In the genomic region with DNA sequence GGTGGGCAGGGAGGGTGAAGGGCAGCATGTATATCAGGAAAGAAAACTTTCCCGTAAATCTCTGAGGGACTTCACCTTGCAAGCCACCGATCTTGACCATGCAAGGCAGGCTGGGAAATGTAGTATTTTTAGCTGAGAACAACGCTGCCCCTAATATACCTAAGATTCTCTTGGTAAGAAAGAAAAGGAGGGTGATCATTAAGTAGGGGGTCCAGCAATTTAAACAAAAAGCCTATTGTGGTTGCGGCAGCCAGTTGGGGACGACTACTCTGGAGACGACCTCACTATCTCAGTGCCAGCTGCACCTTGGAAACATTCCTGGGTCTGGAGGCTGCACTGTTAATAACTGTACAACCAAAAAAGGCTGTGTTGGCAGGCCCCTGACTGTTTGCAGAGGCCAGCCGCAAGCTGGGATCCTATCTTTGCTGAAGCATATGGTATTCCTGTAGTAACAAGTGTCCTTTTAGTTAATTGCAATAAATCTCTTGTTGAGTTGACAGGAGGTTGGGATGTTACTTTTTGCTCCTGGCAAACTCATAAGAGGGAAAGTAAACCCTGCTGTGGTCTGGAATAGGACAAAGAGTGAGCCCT, we compare ENCODE assay signal across 12 cellular contexts. TPM values are rescaled to one million over a fixed set of nuclear protein-coding genes. Genes with fewer than 3 reads are reported as not detected.
DNase-seq lines count a peak whose midpoint lies in the region; ATAC-seq and TF ChIP-seq lines count a peak whose summit lies in the region.
"Had no signal": no experiment of that assay in that cellular context is flagged by ENCODE, and none has a peak within 500 bp of the region (broad histone marks: within the 10 kb centered on the region; RNA-seq: fewer than 3 reads in every experiment).

No MANE protein-coding gene starts in this region.

- no peaks in the 10 kb centered on the region for H3K9me2 ChIP-seq in OCI-LY7 (ENCODE audit: insufficient read depth, low read length)

- no peaks in the 10 kb centered on the region for H3K9me3 ChIP-seq in SJCRH30 (replicated peaks)
- no peaks in the 10 kb centered on the region for H3K9me3 ChIP-seq in smooth muscle cell (replicated peaks; ENCODE audit: low read depth)
- no peaks in the 10 kb centered on the region for H3K9me3 ChIP-seq in OCI-LY7 (ENCODE audit: low read length)

- no peaks in the 10 kb centered on the region for H4K20me1 ChIP-seq in smooth muscle cell (ENCODE audit: low read depth)
- H4K20me1 ChIP-seq in OCI-LY7 (ENCODE audit: insufficient read depth, low read length), result peaks cover 3% of the 10 kb centered on the region

- 31% methylated on average over 7 of the region's 7 CpGs for WGBS in smooth muscle cell (ENCODE audit: low lambda C conversion rate)

- H3K79me2 ChIP-seq in smooth muscle cell (ENCODE audit: low read depth), result no peaks in the 10 kb centered on the region
- no peaks in the 10 kb centered on the region for H3K79me2 ChIP-seq in OCI-LY7 (ENCODE audit: insufficient read depth, low read depth, low read length)

- H2AFZ ChIP-seq in smooth muscle cell (ENCODE audit: low read depth) (peak overlapping the region; percentile 39), OCI-LY7 (ENCODE audit: low read length) (no peak overlapping the region)

- H3K9ac ChIP-seq in smooth muscle cell (ENCODE audit: low read depth), result no peak overlapping the region

- H3K27me3 ChIP-seq in SJCRH30 (no peaks in the 10 kb centered on the region), smooth muscle cell (ENCODE audit: low read depth) (no peaks in the 10 kb centered on the region)
- H3K27me3 ChIP-seq: brain microvascular endothelial cell had no signal

- H3K27ac ChIP-seq in SJCRH30 (no peak overlapping the region; the same call in 1 of the 2 replicates), smooth muscle cell (ENCODE audit: low read depth) (no peak overlapping the region), OCI-LY7 (ENCODE audit: low read depth, low read length, poor library complexity, severe bottlenecking) (no peak overlapping the region)
- H3K27ac ChIP-seq: 22Rv1, brain microvascular endothelial cell had no signal

- no peak for TF ChIP-seq CTCF in smooth muscle cell (IDR thresholded peaks at IDR 0.05; ENCODE audit: borderline replicate concordance, insufficient read depth, poor library complexity, severe bottlenecking)
- no peak for TF ChIP-seq CTCF in OCI-LY7 (conservative IDR thresholded peaks at IDR 0.05; ENCODE audit: low read length)

- H3K4me1 ChIP-seq in SJCRH30 (peaks cover 25% of the 10 kb centered on the region), smooth muscle cell (ENCODE audit: low read depth) (peaks cover 13% of the 10 kb centered on the region), OCI-LY7 (ENCODE audit: insufficient read depth, low read length, poor library complexity, severe bottlenecking) (no peaks in the 10 kb centered on the region)

- CTCF ChIA-PET in OCI-LY7 (lab: Charles Lee; ENCODE audit: unreplicated experiment), result no interaction called here

- H3K4me3 ChIP-seq in SJCRH30 (peak overlapping the region; percentile 29), smooth muscle cell (peak overlapping the region; percentile 21), OCI-LY7 (ENCODE audit: low read depth, low read length, poor library complexity, severe bottlenecking) (no peak overlapping the region)

- intact Hi-C loops in OCI-LY7 (cut with micrococcal nuclease; ENCODE audit: unreplicated experiment), result loop anchor here (10.0 kb wide), 1 partner anchor 423 kb away; no protein-coding TSS in a partner anchor

- no peak for ATAC-seq in HG03571 (IDR thresholded peaks at IDR 0.05; ENCODE audit: unreplicated experiment)
- ATAC-seq: activated CD4-positive, CD25-positive, alpha-beta regulatory T cell treated with anti-CD3 and anti-CD28 coated beads, Interleukin-2, amount 50 U/mL, for 24 hours had no signal

- BruUV-seq in OCI-LY7 (replicated peaks; lab: Mats Ljungman, UMichigan), result no TSS peak

- peak overlapping the region; percentile 66 for H3K4me2 ChIP-seq in smooth muscle cell
- H3K4me2 ChIP-seq in OCI-LY7 (ENCODE audit: low read length), result no peak overlapping the region

- H3K36me3 ChIP-seq in SJCRH30 (no peaks in the 10 kb centered on the region), smooth muscle cell (ENCODE audit: low read depth) (no peaks in the 10 kb centered on the region), OCI-LY7 (ENCODE audit: insufficient read depth, low read length) (no peaks in the 10 kb centered on the region)
- H3K36me3 ChIP-seq: brain microvascular endothelial cell had no signal

- H3F3A ChIP-seq in smooth muscle cell (ENCODE audit: low read depth), result peaks cover 14% of the 10 kb centered on the region

- POLR2A ChIA-PET in OCI-LY7 (lab: Charles Lee), result interaction anchor here (1.8 kb wide), 1 partner anchor 22 kb away, joined by 6 read pairs; no protein-coding TSS in a partner anchor

- peak; percentile 46 for DNase-seq in DMS153 (lab: John Stamatoyannopoulos, UW)
- no peak for DNase-seq in DMS153 treated with DMSO at 0.1 percent for 48 hours (lab: John Stamatoyannopoulos, UW; ENCODE audit: unreplicated experiment)
- DNase-seq in SJCRH30, result peak; percentile 79 to 84
- peak; percentile 79 for DNase-seq in islet precursor cell
- no peak for DNase-seq in smooth muscle cell (lab: John Stamatoyannopoulos, UW; ENCODE audit: unreplicated experiment)
- DNase-seq in OCI-LY7 (ENCODE audit: low spot score), result no peak
- DNase-seq in T-helper 2 cell, result no peak
- DNase-seq: brain microvascular endothelial cell; stimulated activated CD4-positive, alpha-beta T cell treated with anti-CD3 and anti-CD28 coated beads, Interleukin-4, amount 100 ng/mL, for 1 hour had no signal

RNA-seq across cellular contexts. Expression of a gene that starts 6.4 kb away (rescaled TPM):
- 2.0 and 2.1 TPM in 2 replicates for total RNA-seq in SJCRH30 (2014; rRNA removed; shearing (Covaris generic))
- total RNA-seq in smooth muscle cell, result 0.99 and 2.4 TPM in 2 replicates
- polyA plus RNA-seq in smooth muscle cell, result 0.77 and 1.8 TPM in 2 replicates
- total RNA-seq in OCI-LY7 (2014; rRNA removed; shearing (Covaris generic)), result 12.2 and 22.5 TPM in 2 replicates
- total RNA-seq in OCI-LY7 (2022), result 25.8 and 29.5 TPM in 2 replicates

RNA-seq across cellular contexts. Expression of a gene that starts 21.3 kb away (rescaled TPM):
- total RNA-seq in SJCRH30 (2014; rRNA removed; shearing (Covaris generic)), result 86.8 and 98.2 TPM in 2 replicates
- total RNA-seq in smooth muscle cell, result 82.8 and 95.6 TPM in 2 replicates
- 61.8 and 63.3 TPM in 2 replicates for polyA plus RNA-seq in smooth muscle cell
- 39.8 and 45.1 TPM in 2 replicates for total RNA-seq in OCI-LY7 (2014; rRNA removed; shearing (Covaris generic))
- 50.4 and 59.1 TPM in 2 replicates for total RNA-seq in OCI-LY7 (2022)

Comparison
In these comparisons a context has a peak if more than half of its experiments do, and no peak if none do; other contexts are left out.
1. DNase-seq: peak in DMS153 (single experiment), SJCRH30 (2 of 2) and islet precursor cell (single experiment); none in DMS153 treated with DMSO at 0.1 percent for 48 hours (single experiment), smooth muscle cell (single experiment), OCI-LY7 (single experiment) and T-helper 2 cell (0 of 5).